ENCODE assay signal across 1 cellular context in the genomic region with DNA sequence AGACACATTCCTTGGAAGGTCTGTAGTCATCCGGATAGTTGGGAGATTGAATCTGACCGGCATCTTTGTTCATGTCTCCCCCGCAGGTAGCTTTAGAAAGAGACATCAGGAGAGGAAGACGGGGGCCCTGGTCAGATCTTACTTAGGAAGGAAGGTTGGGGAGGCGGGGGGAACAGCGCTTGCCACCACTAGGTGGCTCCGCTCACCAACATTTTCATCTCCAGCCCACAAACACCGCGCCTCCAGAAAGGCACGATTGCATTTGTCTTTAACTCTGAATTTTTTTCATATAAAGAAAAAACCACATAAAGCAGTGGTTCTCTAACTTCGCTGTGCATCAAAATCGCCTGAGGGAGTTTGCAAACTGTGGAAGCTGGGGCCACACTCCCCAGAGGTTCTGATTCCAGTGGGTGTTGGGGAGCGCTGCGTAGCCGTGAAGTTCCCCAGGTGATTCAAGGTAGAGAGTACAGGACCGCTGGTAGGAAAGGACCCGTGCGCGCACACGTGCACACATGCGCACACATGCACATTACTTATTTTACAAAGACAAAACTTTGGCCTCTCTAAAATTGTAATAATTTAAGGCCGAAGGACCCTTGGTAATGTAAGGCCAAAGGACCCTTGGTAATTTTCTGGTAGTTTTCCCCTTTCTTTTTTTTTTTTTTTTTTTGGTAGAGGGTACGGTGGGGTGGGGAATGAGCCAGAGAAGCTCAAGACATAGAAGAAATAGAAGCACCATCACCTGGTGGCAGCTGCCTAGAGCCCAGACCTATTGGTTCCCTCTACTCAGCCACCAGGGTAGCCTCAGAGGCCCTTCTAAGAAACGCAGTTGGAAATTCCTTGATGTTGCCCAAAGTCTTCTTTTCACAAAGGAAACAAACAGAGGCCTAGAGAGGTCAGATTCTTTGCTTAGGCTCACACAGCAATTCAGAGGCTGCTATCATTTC.
TF ChIP-seq lines count a peak whose summit lies in the region.

No MANE protein-coding gene starts in this region.

TF ChIP-seq in HCT116, 20 proteins besides CTCF, POLR2A, EP300 and RAD21 (continued from another document):
- TF ChIP-seq, protein P1, sequence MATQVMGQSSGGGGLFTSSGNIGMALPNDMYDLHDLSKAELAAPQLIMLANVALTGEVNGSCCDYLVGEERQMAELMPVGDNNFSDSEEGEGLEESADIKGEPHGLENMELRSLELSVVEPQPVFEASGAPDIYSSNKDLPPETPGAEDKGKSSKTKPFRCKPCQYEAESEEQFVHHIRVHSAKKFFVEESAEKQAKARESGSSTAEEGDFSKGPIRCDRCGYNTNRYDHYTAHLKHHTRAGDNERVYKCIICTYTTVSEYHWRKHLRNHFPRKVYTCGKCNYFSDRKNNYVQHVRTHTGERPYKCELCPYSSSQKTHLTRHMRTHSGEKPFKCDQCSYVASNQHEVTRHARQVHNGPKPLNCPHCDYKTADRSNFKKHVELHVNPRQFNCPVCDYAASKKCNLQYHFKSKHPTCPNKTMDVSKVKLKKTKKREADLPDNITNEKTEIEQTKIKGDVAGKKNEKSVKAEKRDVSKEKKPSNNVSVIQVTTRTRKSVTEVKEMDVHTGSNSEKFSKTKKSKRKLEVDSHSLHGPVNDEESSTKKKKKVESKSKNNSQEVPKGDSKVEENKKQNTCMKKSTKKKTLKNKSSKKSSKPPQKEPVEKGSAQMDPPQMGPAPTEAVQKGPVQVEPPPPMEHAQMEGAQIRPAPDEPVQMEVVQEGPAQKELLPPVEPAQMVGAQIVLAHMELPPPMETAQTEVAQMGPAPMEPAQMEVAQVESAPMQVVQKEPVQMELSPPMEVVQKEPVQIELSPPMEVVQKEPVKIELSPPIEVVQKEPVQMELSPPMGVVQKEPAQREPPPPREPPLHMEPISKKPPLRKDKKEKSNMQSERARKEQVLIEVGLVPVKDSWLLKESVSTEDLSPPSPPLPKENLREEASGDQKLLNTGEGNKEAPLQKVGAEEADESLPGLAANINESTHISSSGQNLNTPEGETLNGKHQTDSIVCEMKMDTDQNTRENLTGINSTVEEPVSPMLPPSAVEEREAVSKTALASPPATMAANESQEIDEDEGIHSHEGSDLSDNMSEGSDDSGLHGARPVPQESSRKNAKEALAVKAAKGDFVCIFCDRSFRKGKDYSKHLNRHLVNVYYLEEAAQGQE (IDR thresholded peaks at IDR 0.05; ENCODE audit: low read depth): no peak
- TF ChIP-seq JUND (IDR thresholded peaks at IDR 0.05) (no peak), ELF1 (IDR thresholded peaks at IDR 0.05; ENCODE audit: borderline replicate concordance, low read depth) (no peak)
